ENCODE assay signal across 8 cellular contexts in genomic region chr7:44884553-44885393, GRCh38. TPM values are rescaled to one million over a fixed set of nuclear protein-coding genes. Genes with fewer than 3 reads are reported as not detected.
DNase-seq lines count a peak whose midpoint lies in the region; ATAC-seq and TF ChIP-seq lines count a peak whose summit lies in the region.

No MANE protein-coding gene starts in this region.

- H3K4me3 ChIP-seq in fibroblast of lung (replicated peaks in 1 of 4; ENCODE audit: control extremely low read depth in 1 of 4, insufficient read depth in 1 of 4, low read depth in 3 of 4, low read length in 4 of 4) (peak overlapping the region; percentile 60 to 83 (median 74)), subcutaneous abdominal adipose tissue (ENCODE audit: low read depth in 1 of 5, low read length in 5 of 5) (peak overlapping the region; percentile 80 to 93 (median 91))

- H3K27me3 Mint-ChIP-seq in nephron progenitor cell (ENCODE audit: low read depth, poor library complexity) = peaks cover 17% of the 10 kb centered on the region

- H3K4me1 ChIP-seq in fibroblast of lung (ENCODE audit: control insufficient read depth, extremely low read depth, insufficient read depth, low read length) (peaks cover 5% of the 10 kb centered on the region), subcutaneous abdominal adipose tissue (ENCODE audit: control insufficient read depth in 5 of 5, insufficient read depth in 5 of 5, low read length in 5 of 5) (peaks cover 13 to 60% (median 56%) of the 10 kb centered on the region in 5 donors)

- peak overlapping the region; percentile 98 for H3K27ac Mint-ChIP-seq in nephron progenitor cell

- peak overlapping the region; percentile 99 for H3K4me2 ChIP-seq in fibroblast of lung (ENCODE audit: extremely low read depth, insufficient read depth, low read length)

- no peaks in the 10 kb centered on the region for H3K36me3 ChIP-seq in fibroblast of lung (ENCODE audit: control insufficient read depth, insufficient read depth, low read length)
- peaks cover 0 to 7% (median 4%) of the 10 kb centered on the region in 5 donors for H3K36me3 ChIP-seq in subcutaneous abdominal adipose tissue (ENCODE audit: control insufficient read depth in 5 of 5, insufficient read depth in 5 of 5, low read length in 5 of 5)

- peaks cover 52% of the 10 kb centered on the region for H3K79me2 ChIP-seq in fibroblast of lung (ENCODE audit: control insufficient read depth, insufficient read depth, low read length)

- no peaks in the 10 kb centered on the region for H4K20me1 ChIP-seq in fibroblast of lung (ENCODE audit: control insufficient read depth, extremely low read depth, insufficient read depth, low read length)

- H3K9ac ChIP-seq in fibroblast of lung (ENCODE audit: insufficient read depth, low read length) (peak overlapping the region; percentile 96), subcutaneous abdominal adipose tissue (ENCODE audit: low read length in 5 of 5) (peak overlapping the region; percentile 49 to 97 (median 95))

- peak; percentile 19 for ATAC-seq in HG02870 (IDR thresholded peaks at IDR 0.05; ENCODE audit: unreplicated experiment)

- H3K27ac ChIP-seq in fibroblast of lung (ENCODE audit: insufficient read depth, low read length) (peak overlapping the region; percentile 97), subcutaneous abdominal adipose tissue (ENCODE audit: low read depth, low read length) (peak overlapping the region; percentile 81)

- H3K27me3 ChIP-seq in fibroblast of lung (ENCODE audit: control insufficient read depth, insufficient read depth, low read length) (no peaks in the 10 kb centered on the region), subcutaneous abdominal adipose tissue (ENCODE audit: control insufficient read depth in 5 of 5, insufficient read depth in 4 of 5, low read length in 5 of 5) (no peaks in the 10 kb centered on the region)

- H3K9me3 ChIP-seq in fibroblast of lung (ENCODE audit: control insufficient read depth, insufficient read depth, low read depth, low read length) = no peaks in the 10 kb centered on the region
- no peaks in the 10 kb centered on the region for H3K9me3 ChIP-seq in subcutaneous abdominal adipose tissue (ENCODE audit: control insufficient read depth in 5 of 5, low read length in 5 of 5)

- DNase-seq in NCI-H345 (lab: John Stamatoyannopoulos, UW) (peak; percentile 36), NCI-H345 treated with DMSO at 0.1 percent for 48 hours (lab: John Stamatoyannopoulos, UW; ENCODE audit: unreplicated experiment) (no peak), NCI-H510A (lab: John Stamatoyannopoulos, UW) (peak; percentile 46), activated T-helper 1 cell treated with Interleukin-2 at 50 U/mL for 16 hours (ENCODE audit: low read depth) (peak; percentile 29), fibroblast of lung (ENCODE audit: low read depth in 2 of 2) (peak; percentile 71 to 74), nephron progenitor cell (peak; percentile 66)

- H3K4me3 Mint-ChIP-seq in nephron progenitor cell = peak overlapping the region; percentile 96

- H3K4me1 Mint-ChIP-seq in nephron progenitor cell = peaks cover 55% of the 10 kb centered on the region

- H3K36me3 Mint-ChIP-seq in nephron progenitor cell (ENCODE audit: low read depth) = peaks cover 31% of the 10 kb centered on the region

- no peaks in the 10 kb centered on the region for H3K9me3 Mint-ChIP-seq in nephron progenitor cell

- peak overlapping the region; percentile 5 for H2AFZ ChIP-seq in fibroblast of lung (ENCODE audit: low read length)

- TF ChIP-seq CTCF in fibroblast of lung (conservative IDR thresholded peaks at IDR 0.05 in 1 of 2, IDR thresholded peaks at IDR 0.05 in 1 of 2; ENCODE audit: low read depth in 1 of 2, low read length in 2 of 2) (no peak), nephron progenitor cell (IDR thresholded peaks at IDR 0.05) (no peak)

RNA-seq across cellular contexts. Expression of gene PURB, which starts 0.6 kb away (rescaled TPM):
- 15.2 TPM in 2 replicates for total RNA-seq in fibroblast of lung
- polyA plus RNA-seq in fibroblast of lung = 11.0 and 11.1 TPM in 2 replicates
- polyA plus RNA-seq in fibroblast of lung (2012) = 15.0 and 16.8 TPM in 2 replicates
- 4.1 and 4.7 TPM in 2 replicates for polyA minus RNA-seq in fibroblast of lung (ENCODE audit: low replicate concordance)

RNA-seq across cellular contexts. Expression of gene H2AZ2, which starts 36.9 kb away (rescaled TPM):
- total RNA-seq in fibroblast of lung = 121 and 230 TPM in 2 replicates
- polyA plus RNA-seq in fibroblast of lung = 170 and 232 TPM in 2 replicates
- 155 and 226 TPM in 2 replicates for polyA plus RNA-seq in fibroblast of lung (2012)
- polyA minus RNA-seq in fibroblast of lung (ENCODE audit: low replicate concordance) = 62.1 and 78.1 TPM in 2 replicates
